1 cellular context compared by ENCODE assay signal in genomic region chr17:59839646-59840328, GRCh38.
TF ChIP-seq lines count a peak whose summit lies in the region.

No MANE protein-coding gene starts in this region.

TF ChIP-seq in HepG2, 621 proteins besides CTCF, POLR2A, EP300 and RAD21 (continued from another document):
- TF ChIP-seq ZNF142 (CRISPR knock-in tag; IDR thresholded peaks at IDR 0.05) (no peak), ZSCAN20 (CRISPR knock-in tag; IDR thresholded peaks at IDR 0.05; ENCODE audit: borderline replicate concordance) (0 out of 2 replicates have a peak, but pooled peaks have one; percentile 21), NR2F2 (IDR thresholded peaks at IDR 0.05; ENCODE audit: borderline replicate concordance, low read depth) (no peak; the same call in 1 of the 2 replicates), ZBTB10 (CRISPR knock-in tag; IDR thresholded peaks at IDR 0.05; ENCODE audit: borderline replicate concordance) (no peak), HNF4A (CRISPR knock-in tag; IDR thresholded peaks at IDR 0.05) (no peak; the same call in 1 of the 2 replicates), NR2F6 (IDR thresholded peaks at IDR 0.05) (no peak), NR2F6 (CRISPR knock-in tag; IDR thresholded peaks at IDR 0.05) (no peak), ZBTB38 (CRISPR knock-in tag; IDR thresholded peaks at IDR 0.05) (no peak), SSRP1 (CRISPR knock-in tag; IDR thresholded peaks at IDR 0.05) (peak; percentile 12; the same call in 1 of the 2 replicates), TFE3 (CRISPR knock-in tag; IDR thresholded peaks at IDR 0.05) (no peak), NRL (CRISPR knock-in tag; IDR thresholded peaks at IDR 0.05; ENCODE audit: borderline replicate concordance) (no peak), HNRNPL (IDR thresholded peaks at IDR 0.05; ENCODE audit: low read depth, low read length) (0 out of 2 replicates have a peak, but pooled peaks have one; percentile 62), HMGXB4 (CRISPR knock-in tag; IDR thresholded peaks at IDR 0.05; ENCODE audit: borderline replicate concordance in 1 of 2, low read depth in 1 of 2) (0 out of 4 replicates have a peak, but pooled peaks of 1 of the 2 experiments have one; percentile 7), ZBTB21 (CRISPR knock-in tag; IDR thresholded peaks at IDR 0.05) (0 out of 2 replicates have a peak, but pooled peaks have one; percentile 14), NR3C1 (CRISPR knock-in tag; IDR thresholded peaks at IDR 0.05) (no peak), ZNF136 (CRISPR knock-in tag; IDR thresholded peaks at IDR 0.05; ENCODE audit: low read depth) (no peak), ZMAT3 (CRISPR knock-in tag; conservative IDR thresholded peaks at IDR 0.05) (no peak), NFKB2 (CRISPR knock-in tag; IDR thresholded peaks at IDR 0.05; ENCODE audit: borderline replicate concordance) (no peak), FOXO1 (CRISPR knock-in tag; IDR thresholded peaks at IDR 0.05) (no peak), GLMP (CRISPR knock-in tag; IDR thresholded peaks at IDR 0.05; ENCODE audit: borderline replicate concordance) (no peak), FOSL1 (CRISPR knock-in tag; IDR thresholded peaks at IDR 0.05; ENCODE audit: borderline replicate concordance) (no peak; the same call in 1 of the 2 replicates), ZNF816 (CRISPR knock-in tag; IDR thresholded peaks at IDR 0.05; ENCODE audit: borderline replicate concordance) (no peak), SIX1 (CRISPR knock-in tag; IDR thresholded peaks at IDR 0.05; ENCODE audit: borderline replicate concordance) (0 out of 2 replicates have a peak, but pooled peaks have one; percentile 11), FIP1L1 (IDR thresholded peaks at IDR 0.05; ENCODE audit: borderline replicate concordance, insufficient read depth, low read depth, low read length) (no peak), ZNF205 (CRISPR knock-in tag; IDR thresholded peaks at IDR 0.05) (0 out of 2 replicates have a peak, but pooled peaks have one; percentile 32), PRDM15 (CRISPR knock-in tag; IDR thresholded peaks at IDR 0.05) (0 out of 2 replicates have a peak, but pooled peaks have one; percentile 13), RXRA (CRISPR knock-in tag; IDR thresholded peaks at IDR 0.05) (no peak)
